ENCODE assay signal across 15 cellular contexts in genomic region chr10:86666538-86666937, GRCh38. TPM values are rescaled to one million over a fixed set of nuclear protein-coding genes. Genes with fewer than 3 reads are reported as not detected.
A peak's percentile ranks its signal among the peaks of the same experiment; 100 is the strongest.
DNase-seq lines count a peak whose midpoint lies in the region; ATAC-seq and TF ChIP-seq lines count a peak whose summit lies in the region.
"Had no signal": no experiment of that assay in that cellular context is flagged by ENCODE, and none has a peak within 500 bp of the region (broad histone marks: within the 10 kb centered on the region; RNA-seq: fewer than 3 reads in every experiment).

No MANE protein-coding gene starts in this region.

- ATAC-seq in HG02642 (IDR thresholded peaks at IDR 0.05; ENCODE audit: poor library complexity, unreplicated experiment) (no peak), HG03039 (IDR thresholded peaks at IDR 0.05; ENCODE audit: unreplicated experiment) (no peak)
- ATAC-seq in activated CD8-positive, alpha-beta T cell treated with anti-CD3 and anti-CD28 coated beads, Interleukin-2, amount 10 ng/mL, durations not matched to agents 7 days and 5 days, result no peak

- no peaks in the 10 kb centered on the region for H3K4me1 Mint-ChIP-seq in activated CD8-positive, alpha-beta T cell treated with anti-CD3 and anti-CD28 coated beads, Interleukin-2, amount 10 ng/mL, durations not matched to agents 7 days and 5 days (ENCODE audit: low read depth)
- H3K4me1 Mint-ChIP-seq: CD4-positive, alpha-beta memory T cell had no signal

- no peaks in the 10 kb centered on the region for H3K27me3 Mint-ChIP-seq in activated CD8-positive, alpha-beta T cell treated with anti-CD3 and anti-CD28 coated beads, Interleukin-2, amount 10 ng/mL, durations not matched to agents 7 days and 5 days (ENCODE audit: low read depth)

- intact Hi-C loops in stomach (cut with DNase I; ENCODE audit: low total_unique reads), result no loop called here

- no peak for TF ChIP-seq EP300 in stomach (IDR thresholded peaks at IDR 0.05)

- peaks cover 9 to 50% (median 30%) of the 10 kb centered on the region in 4 donors for H3K4me1 ChIP-seq in stomach

- H3K27ac ChIP-seq in cingulate gyrus (ENCODE audit: low read depth, low read length) (peak overlapping the region; percentile 98), stomach (peak overlapping the region in 3 of 5 donors; percentile 74 to 85 (median 77))
- H3K27ac ChIP-seq: 22Rv1 had no signal

- H3K4me3 Mint-ChIP-seq in activated CD8-positive, alpha-beta T cell treated with anti-CD3 and anti-CD28 coated beads, Interleukin-2, amount 10 ng/mL, durations not matched to agents 7 days and 5 days, result no peak overlapping the region
- H3K4me3 Mint-ChIP-seq: CD4-positive, alpha-beta memory T cell had no signal

- no peak overlapping the region for H3K4me3 ChIP-seq in stomach

- CTCF ChIA-PET in activated CD8-positive, alpha-beta T cell treated with anti-CD3 and anti-CD28 coated beads, Interleukin-2, amount 10 ng/mL, durations not matched to agents 7 days and 5 days (lab: Charles Lee), result interaction anchor here (1.2 kb wide), 1 partner anchor 27 kb away, joined by 4 read pairs; no protein-coding TSS in a partner anchor

- TF ChIP-seq POLR2A in stomach (IDR thresholded peaks at IDR 0.05), result no peak

- H3K9me3 ChIP-seq in stomach, result no peaks in the 10 kb centered on the region

- no peaks in the 10 kb centered on the region for H3K27me3 ChIP-seq in stomach

- no peaks in the 10 kb centered on the region for H3K36me3 ChIP-seq in stomach

- H3K9me3 Mint-ChIP-seq in activated CD8-positive, alpha-beta T cell treated with anti-CD3 and anti-CD28 coated beads, Interleukin-2, amount 10 ng/mL, durations not matched to agents 7 days and 5 days (ENCODE audit: insufficient read depth), result no peaks in the 10 kb centered on the region
- H3K9me3 Mint-ChIP-seq: CD4-positive, alpha-beta memory T cell had no signal

- DNase-seq in DMS 273 (lab: John Stamatoyannopoulos, UW; ENCODE audit: unreplicated experiment) (peak; percentile 32), DMS 273 treated with DMSO at 0.1 percent for 48 hours (lab: John Stamatoyannopoulos, UW) (no peak), midbrain (lab: John Stamatoyannopoulos, UW) (peak; percentile 62), stomach (no peak)
- no peak for DNase-seq in activated CD8-positive, alpha-beta T cell treated with anti-CD3 and anti-CD28 coated beads, Interleukin-2, amount 10 ng/mL, durations not matched to agents 7 days and 5 days
- DNase-seq: activated gamma-delta T cell treated with Interleukin-2 at 50 U/mL for 16 hours; NCI-H2029; stimulated activated CD4-positive, alpha-beta T cell treated with anti-CD3 and anti-CD28 coated beads, Interleukin-12 subunit alpha, Interleukin-12 subunit beta, amount 100 ng/mL, for 4 hours had no signal

- H3K36me3 Mint-ChIP-seq in activated CD8-positive, alpha-beta T cell treated with anti-CD3 and anti-CD28 coated beads, Interleukin-2, amount 10 ng/mL, durations not matched to agents 7 days and 5 days (ENCODE audit: low read depth), result no peaks in the 10 kb centered on the region
- H3K36me3 Mint-ChIP-seq: CD4-positive, alpha-beta memory T cell had no signal

- no peak overlapping the region for H3K27ac Mint-ChIP-seq in activated CD8-positive, alpha-beta T cell treated with anti-CD3 and anti-CD28 coated beads, Interleukin-2, amount 10 ng/mL, durations not matched to agents 7 days and 5 days
- H3K27ac Mint-ChIP-seq: CD4-positive, alpha-beta memory T cell had no signal

- WGBS in stomach, 5 donors, result 75 to 92% (median 87%) methylated on average over 5 to 7 of the region's 7 CpGs

- POLR2A ChIA-PET in activated CD8-positive, alpha-beta T cell treated with anti-CD3 and anti-CD28 coated beads, Interleukin-2, amount 10 ng/mL, durations not matched to agents 7 days and 5 days (lab: Charles Lee), result no interaction called here

- no peak for TF ChIP-seq CTCF in stomach (IDR thresholded peaks at IDR 0.05)

RNA-seq across cellular contexts. Expression of gene LDB3, which starts 1.8 kb away (rescaled TPM):
- total RNA-seq in stomach, result 1 to 10 TPM in 4 of 5 donors, under 1 TPM in 1; 0.29 to 8.5 (median 2.2) TPM
- polyA plus RNA-seq in stomach, result 1 to 10 TPM; 1.1 to 3.4 (median 2.7) TPM
- under 1 TPM in 1 of 2 experiments, not detected in 1; 0.05 TPM for total RNA-seq in activated CD8-positive, alpha-beta T cell treated with anti-CD3 and anti-CD28 coated beads, Interleukin-2, amount 10 ng/mL, durations not matched to agents 7 days and 5 days
- total RNA-seq: lung microvascular endothelial cell had no signal
- polyA plus RNA-seq: CD4-positive, alpha-beta memory T cell had no signal

RNA-seq across cellular contexts. Expression of gene OPN4, which starts 12.2 kb away (rescaled TPM):
- total RNA-seq in stomach, result not detected
- not detected for polyA plus RNA-seq in stomach
- total RNA-seq in activated CD8-positive, alpha-beta T cell treated with anti-CD3 and anti-CD28 coated beads, Interleukin-2, amount 10 ng/mL, durations not matched to agents 7 days and 5 days, result not detected
- total RNA-seq: CD4-positive, alpha-beta memory T cell; lung microvascular endothelial cell; OCI-LY7 had no signal
- polyA plus RNA-seq: CD4-positive, alpha-beta memory T cell had no signal

Comparison
In these comparisons a context has a peak if more than half of its experiments do, and no peak if none do; other contexts are left out.
1. DNase-seq: peak in DMS 273 (single experiment) and midbrain (single experiment); none in DMS 273 treated with DMSO at 0.1 percent for 48 hours (single experiment), stomach (single experiment) and activated CD8-positive, alpha-beta T cell treated with anti-CD3 and anti-CD28 coated beads, Interleukin-2, amount 10 ng/mL, durations not matched to agents 7 days and 5 days (single experiment).